ENCODE assay signal across 9 cellular contexts in the genomic region with DNA sequence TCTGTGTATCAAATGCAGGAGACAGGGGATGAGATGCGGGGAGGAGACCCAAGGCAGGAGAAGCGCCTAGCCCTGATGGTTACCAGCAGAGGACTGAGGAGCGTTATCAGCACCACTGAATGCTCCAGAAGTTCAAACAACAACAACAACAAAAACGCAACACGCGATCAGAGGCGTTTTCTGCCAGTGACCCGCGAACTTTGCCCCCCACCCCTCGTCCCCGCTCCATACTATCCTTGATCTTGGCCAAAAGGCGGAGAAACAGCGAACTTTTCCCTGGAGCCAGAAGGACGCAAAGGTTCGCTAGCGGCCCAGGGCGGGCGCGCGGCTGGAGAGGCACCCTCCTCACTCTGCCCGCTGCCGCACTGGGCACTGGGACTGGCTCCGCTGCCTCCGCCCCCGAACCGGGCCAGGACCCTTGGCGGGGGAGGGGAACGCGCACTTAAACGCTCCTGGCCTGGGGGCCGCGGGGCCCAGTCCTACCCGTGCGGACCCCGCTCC. TPM values are rescaled to one million over a fixed set of nuclear protein-coding genes. Genes with fewer than 3 reads are reported as not detected.
A peak's percentile ranks its signal among the peaks of the same experiment; 100 is the strongest.
DNase-seq lines count a peak whose midpoint lies in the region; ATAC-seq, FAIRE-seq and TF ChIP-seq lines count a peak whose summit lies in the region.
"Had no signal": no experiment of that assay in that cellular context is flagged by ENCODE, and none has a peak within 500 bp of the region (broad histone marks: within the 10 kb centered on the region; RNA-seq: fewer than 3 reads in every experiment).

No MANE protein-coding gene starts in this region.

- DNase-seq in NCI-H2029 (lab: John Stamatoyannopoulos, UW) (peak; percentile 26), NCI-H2029 treated with DMSO at 0.1 percent for 48 hours (lab: John Stamatoyannopoulos, UW) (no peak), cardiac fibroblast (ENCODE audit: low read depth in 2 of 2) (peak in 1 of 2 donors; percentile 23), left colon (peak in 1 of 2 donors; percentile 54), RKO (ENCODE audit: low spot score) (no peak), NCI-H1092 (lab: John Stamatoyannopoulos, UW) (no peak), H54 (ENCODE audit: insufficient read length, low spot score) (no peak)

- ATAC-seq in left colon = peak; percentile 76

- peak overlapping the region; percentile 3 for H3K27ac ChIP-seq in temporal lobe (ENCODE audit: low read depth, low read length)

- FAIRE-seq in H54 (lab: Jason Lieb, UNC) = no peak
- FAIRE-seq: A204.1 had no signal

- H3K4me3 ChIP-seq in cardiac fibroblast (replicated peaks in 1 of 2; ENCODE audit: low read depth in 2 of 2, low read length in 2 of 2) = peak overlapping the region; percentile 71 to 74

- intact Hi-C loops in left colon (cut with DNase I, micrococcal nuclease) = no loop called here

- TF ChIP-seq POLR2A in H54 (IDR thresholded peaks at IDR 0.05; ENCODE audit: low read depth, low read length) = no peak

- no peak for TF ChIP-seq CTCF in cardiac fibroblast (IDR thresholded peaks at IDR 0.05; ENCODE audit: low read depth, low read length)

RNA-seq across cellular contexts. Expression of gene ECHDC2, which starts 0.7 kb away (rescaled TPM):
- total RNA-seq in left colon (100 to 1,000 TPM; 136 to 159 TPM), temporal lobe (4.2 TPM)

RNA-seq across cellular contexts. Expression of gene SCP2, which starts 6.2 kb away (rescaled TPM):
- total RNA-seq in left colon (100 to 1,000 TPM; 303 to 312 TPM), temporal lobe (59.0 TPM)

Comparison
In these comparisons a context has a peak if more than half of its experiments do, and no peak if none do; other contexts are left out.
1. RNA of gene ECHDC2, which starts 0.7 kb away (total RNA-seq): 136 to 159 TPM in left colon; 4.2 TPM in temporal lobe (single experiment); every median in the first group is over 10 times any median in the second.